Comparison of ENCODE assay signal across 1 cellular context in the genomic region with DNA sequence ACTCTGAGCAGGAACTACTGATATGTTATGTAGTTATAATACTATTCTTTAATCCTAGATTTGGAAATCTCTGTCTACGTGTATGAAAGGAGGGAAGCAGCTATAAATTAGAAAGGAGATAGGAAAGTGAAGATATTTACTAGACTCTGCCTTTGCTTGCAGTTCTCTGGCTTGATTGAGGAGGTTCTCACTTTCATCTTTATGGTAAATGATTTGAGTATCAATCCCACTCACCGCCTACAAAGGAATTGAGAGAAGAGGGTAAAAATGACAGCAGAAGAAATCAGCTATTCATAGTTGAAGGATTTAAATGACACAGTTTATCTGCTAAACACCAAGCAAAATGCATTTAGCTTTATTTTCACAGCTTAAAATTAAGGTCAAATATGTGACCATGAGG.
TF ChIP-seq lines count a peak whose summit lies in the region.

No MANE protein-coding gene starts in this region.

TF ChIP-seq in GM23338, 12 proteins besides CTCF, POLR2A, EP300 and RAD21 (continued from another document):
- TF ChIP-seq EZH2phosphoT487 (IDR thresholded peaks at IDR 0.05; ENCODE audit: unreplicated experiment) (no peak), EZH2 (IDR thresholded peaks at IDR 0.05; ENCODE audit: low read depth, unreplicated experiment) (no peak)
